In genomic region chr5:126074538-126074937, GRCh38 we compare ENCODE assay signal across 10 cellular contexts.
"Had no signal": no experiment of that assay in that cellular context is flagged by ENCODE, and none has a peak within 500 bp of the region (broad histone marks: within the 10 kb centered on the region; RNA-seq: fewer than 3 reads in every experiment).

No MANE protein-coding gene starts in this region.

- H3K27ac ChIP-seq: GM23248 had no signal

- H2AFZ ChIP-seq: GM23248 had no signal

- H3K9me3 ChIP-seq: HAP-1 had no signal

- H3K9ac ChIP-seq: GM23248 had no signal

- H3K4me3 Mint-ChIP-seq: H9, HFFc6 had no signal

- FAIRE-seq: H1, H54 had no signal

- H3K4me1 Mint-ChIP-seq: H9 had no signal

- H3K4me1 ChIP-seq: HAP-1 had no signal

- ATAC-seq: HCT116 had no signal

- H3K4me3 ChIP-seq: GM23248, HAP-1 had no signal

- DNase-seq: GM23248, GOT3, H7, H9, HCEC 1CT, HFFc6 had no signal

- H3K36me3 ChIP-seq: HAP-1 had no signal

- H3K27ac Mint-ChIP-seq: H9, HFFc6 had no signal
